1 cellular context compared by ENCODE assay signal in the genomic region with DNA sequence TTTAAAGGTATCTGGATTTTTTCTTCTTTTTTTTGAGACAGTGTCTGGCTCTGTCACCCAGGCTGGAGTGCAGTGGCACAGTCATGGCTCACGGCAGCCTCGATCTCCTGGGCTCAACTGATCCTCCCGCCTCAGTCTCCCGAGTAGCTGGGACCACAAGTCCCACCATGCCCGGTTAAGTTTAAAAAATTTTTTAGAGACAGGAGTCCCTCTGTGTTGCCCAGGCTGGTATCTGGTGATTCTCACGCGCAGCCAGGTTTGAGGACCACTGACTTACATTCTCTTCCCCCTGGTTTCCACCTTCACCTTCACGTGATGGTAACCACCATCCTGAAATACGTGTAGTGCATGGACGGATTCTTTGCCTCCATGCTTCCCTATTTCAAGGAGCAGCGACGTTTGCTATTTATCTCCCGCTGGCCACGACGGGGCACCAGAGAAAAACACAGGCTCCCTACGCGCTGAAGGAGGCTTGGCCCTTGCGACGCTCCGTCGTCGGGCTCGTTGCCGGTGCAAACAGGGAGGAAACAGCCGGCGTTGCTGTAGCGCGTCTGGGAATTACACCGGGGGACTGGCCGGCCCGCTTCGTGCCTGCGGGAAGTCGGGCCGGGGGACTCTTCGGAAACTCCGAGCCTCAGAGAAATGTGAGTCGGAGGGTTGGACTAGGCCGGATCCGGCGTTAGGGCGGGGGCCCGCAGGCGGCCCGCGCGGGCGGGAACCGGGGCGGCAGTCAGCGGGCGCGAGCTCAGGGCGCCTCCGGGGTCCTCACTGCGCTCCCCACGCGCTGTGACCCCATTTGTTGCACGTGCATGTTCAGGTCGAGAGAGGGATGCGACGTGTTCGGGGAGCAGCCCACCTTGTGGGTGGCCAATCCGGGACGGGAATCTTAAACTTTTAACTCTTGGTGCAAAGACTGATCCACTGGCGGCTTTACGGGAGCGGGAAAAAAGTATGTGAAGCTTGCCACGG.
TF ChIP-seq lines count a peak whose summit lies in the region.

A gene with protein sequence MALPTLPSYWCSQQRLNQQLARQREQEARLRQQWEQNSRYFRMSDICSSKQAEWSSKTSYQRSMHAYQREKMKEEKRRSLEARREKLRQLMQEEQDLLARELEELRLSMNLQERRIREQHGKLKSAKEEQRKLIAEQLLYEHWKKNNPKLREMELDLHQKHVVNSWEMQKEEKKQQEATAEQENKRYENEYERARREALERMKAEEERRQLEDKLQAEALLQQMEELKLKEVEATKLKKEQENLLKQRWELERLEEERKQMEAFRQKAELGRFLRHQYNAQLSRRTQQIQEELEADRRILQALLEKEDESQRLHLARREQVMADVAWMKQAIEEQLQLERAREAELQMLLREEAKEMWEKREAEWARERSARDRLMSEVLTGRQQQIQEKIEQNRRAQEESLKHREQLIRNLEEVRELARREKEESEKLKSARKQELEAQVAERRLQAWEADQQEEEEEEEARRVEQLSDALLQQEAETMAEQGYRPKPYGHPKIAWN (plus strand): TSS at position 492 of the 969 bp plus-strand sequence. CDS start 2,753 bp downstream, outside the sequence.

TF ChIP-seq in WTC11, 78 proteins besides CTCF, POLR2A, EP300 and RAD21 (continued from another document and continues in another):
- TF ChIP-seq, protein P1, sequence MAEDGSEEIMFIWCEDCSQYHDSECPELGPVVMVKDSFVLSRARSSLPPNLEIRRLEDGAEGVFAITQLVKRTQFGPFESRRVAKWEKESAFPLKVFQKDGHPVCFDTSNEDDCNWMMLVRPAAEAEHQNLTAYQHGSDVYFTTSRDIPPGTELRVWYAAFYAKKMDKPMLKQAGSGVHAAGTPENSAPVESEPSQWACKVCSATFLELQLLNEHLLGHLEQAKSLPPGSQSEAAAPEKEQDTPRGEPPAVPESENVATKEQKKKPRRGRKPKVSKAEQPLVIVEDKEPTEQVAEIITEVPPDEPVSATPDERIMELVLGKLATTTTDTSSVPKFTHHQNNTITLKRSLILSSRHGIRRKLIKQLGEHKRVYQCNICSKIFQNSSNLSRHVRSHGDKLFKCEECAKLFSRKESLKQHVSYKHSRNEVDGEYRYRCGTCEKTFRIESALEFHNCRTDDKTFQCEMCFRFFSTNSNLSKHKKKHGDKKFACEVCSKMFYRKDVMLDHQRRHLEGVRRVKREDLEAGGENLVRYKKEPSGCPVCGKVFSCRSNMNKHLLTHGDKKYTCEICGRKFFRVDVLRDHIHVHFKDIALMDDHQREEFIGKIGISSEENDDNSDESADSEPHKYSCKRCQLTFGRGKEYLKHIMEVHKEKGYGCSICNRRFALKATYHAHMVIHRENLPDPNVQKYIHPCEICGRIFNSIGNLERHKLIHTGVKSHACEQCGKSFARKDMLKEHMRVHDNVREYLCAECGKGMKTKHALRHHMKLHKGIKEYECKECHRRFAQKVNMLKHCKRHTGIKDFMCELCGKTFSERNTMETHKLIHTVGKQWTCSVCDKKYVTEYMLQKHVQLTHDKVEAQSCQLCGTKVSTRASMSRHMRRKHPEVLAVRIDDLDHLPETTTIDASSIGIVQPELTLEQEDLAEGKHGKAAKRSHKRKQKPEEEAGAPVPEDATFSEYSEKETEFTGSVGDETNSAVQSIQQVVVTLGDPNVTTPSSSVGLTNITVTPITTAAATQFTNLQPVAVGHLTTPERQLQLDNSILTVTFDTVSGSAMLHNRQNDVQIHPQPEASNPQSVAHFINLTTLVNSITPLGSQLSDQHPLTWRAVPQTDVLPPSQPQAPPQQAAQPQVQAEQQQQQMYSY (CRISPR knock-in tag; IDR thresholded peaks at IDR 0.05) = no peak
- TF ChIP-seq NR2C2 (CRISPR knock-in tag; IDR thresholded peaks at IDR 0.05) (no peak), ETV6 (CRISPR knock-in tag; IDR thresholded peaks at IDR 0.05) (peak; percentile 62; the same call in 1 of the 2 replicates), ATF1 (CRISPR knock-in tag; IDR thresholded peaks at IDR 0.05) (0 out of 2 replicates have a peak, but pooled peaks have one; percentile 25), GRHL2 (CRISPR knock-in tag; IDR thresholded peaks at IDR 0.05; ENCODE audit: insufficient replicate concordance, severe bottlenecking) (no peak), NFE2L1 (CRISPR knock-in tag; IDR thresholded peaks at IDR 0.05) (no peak), RORB (CRISPR knock-in tag; IDR thresholded peaks at IDR 0.05) (no peak), MXD4 (CRISPR knock-in tag; IDR thresholded peaks at IDR 0.05; ENCODE audit: borderline replicate concordance) (no peak), ESRRA (CRISPR knock-in tag; IDR thresholded peaks at IDR 0.05; ENCODE audit: borderline replicate concordance) (no peak), CREB1 (CRISPR knock-in tag; IDR thresholded peaks at IDR 0.05) (no peak), TP53 (CRISPR knock-in tag; IDR thresholded peaks at IDR 0.05) (no peak), HMGA2 (CRISPR knock-in tag; IDR thresholded peaks at IDR 0.05) (no peak), ZNF232 (CRISPR knock-in tag; IDR thresholded peaks at IDR 0.05) (0 out of 2 replicates have a peak, but pooled peaks have one; percentile 68), ZNF121 (CRISPR knock-in tag; IDR thresholded peaks at IDR 0.05) (peak; percentile 85), KAT7 (CRISPR knock-in tag; IDR thresholded peaks at IDR 0.05; ENCODE audit: borderline replicate concordance) (no peak), SP1 (CRISPR knock-in tag; conservative IDR thresholded peaks at IDR 0.05) (peak; percentile 41; the same call in 1 of the 2 replicates), GABPB1 (CRISPR knock-in tag; IDR thresholded peaks at IDR 0.05) (peak; percentile 22; the same call in 1 of the 2 replicates), JAZF1 (CRISPR knock-in tag; IDR thresholded peaks at IDR 0.05) (no peak), FOXK1 (CRISPR knock-in tag; IDR thresholded peaks at IDR 0.05) (peak; percentile 84), TEAD4 (CRISPR knock-in tag; IDR thresholded peaks at IDR 0.05) (no peak), TCF7 (CRISPR knock-in tag; IDR thresholded peaks at IDR 0.05; ENCODE audit: low read depth) (no peak), CREM (CRISPR knock-in tag; IDR thresholded peaks at IDR 0.05) (no peak; the same call in 1 of the 2 replicates), NFATC4 (CRISPR knock-in tag; IDR thresholded peaks at IDR 0.05) (no peak)
- TF ChIP-seq, protein P2, sequence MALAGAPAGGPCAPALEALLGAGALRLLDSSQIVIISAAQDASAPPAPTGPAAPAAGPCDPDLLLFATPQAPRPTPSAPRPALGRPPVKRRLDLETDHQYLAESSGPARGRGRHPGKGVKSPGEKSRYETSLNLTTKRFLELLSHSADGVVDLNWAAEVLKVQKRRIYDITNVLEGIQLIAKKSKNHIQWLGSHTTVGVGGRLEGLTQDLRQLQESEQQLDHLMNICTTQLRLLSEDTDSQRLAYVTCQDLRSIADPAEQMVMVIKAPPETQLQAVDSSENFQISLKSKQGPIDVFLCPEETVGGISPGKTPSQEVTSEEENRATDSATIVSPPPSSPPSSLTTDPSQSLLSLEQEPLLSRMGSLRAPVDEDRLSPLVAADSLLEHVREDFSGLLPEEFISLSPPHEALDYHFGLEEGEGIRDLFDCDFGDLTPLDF (CRISPR knock-in tag; IDR thresholded peaks at IDR 0.05) = no peak
- TF ChIP-seq, protein P3, sequence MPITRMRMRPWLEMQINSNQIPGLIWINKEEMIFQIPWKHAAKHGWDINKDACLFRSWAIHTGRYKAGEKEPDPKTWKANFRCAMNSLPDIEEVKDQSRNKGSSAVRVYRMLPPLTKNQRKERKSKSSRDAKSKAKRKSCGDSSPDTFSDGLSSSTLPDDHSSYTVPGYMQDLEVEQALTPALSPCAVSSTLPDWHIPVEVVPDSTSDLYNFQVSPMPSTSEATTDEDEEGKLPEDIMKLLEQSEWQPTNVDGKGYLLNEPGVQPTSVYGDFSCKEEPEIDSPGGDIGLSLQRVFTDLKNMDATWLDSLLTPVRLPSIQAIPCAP (CRISPR knock-in tag; IDR thresholded peaks at IDR 0.05) = no peak
- TF ChIP-seq, protein P4, sequence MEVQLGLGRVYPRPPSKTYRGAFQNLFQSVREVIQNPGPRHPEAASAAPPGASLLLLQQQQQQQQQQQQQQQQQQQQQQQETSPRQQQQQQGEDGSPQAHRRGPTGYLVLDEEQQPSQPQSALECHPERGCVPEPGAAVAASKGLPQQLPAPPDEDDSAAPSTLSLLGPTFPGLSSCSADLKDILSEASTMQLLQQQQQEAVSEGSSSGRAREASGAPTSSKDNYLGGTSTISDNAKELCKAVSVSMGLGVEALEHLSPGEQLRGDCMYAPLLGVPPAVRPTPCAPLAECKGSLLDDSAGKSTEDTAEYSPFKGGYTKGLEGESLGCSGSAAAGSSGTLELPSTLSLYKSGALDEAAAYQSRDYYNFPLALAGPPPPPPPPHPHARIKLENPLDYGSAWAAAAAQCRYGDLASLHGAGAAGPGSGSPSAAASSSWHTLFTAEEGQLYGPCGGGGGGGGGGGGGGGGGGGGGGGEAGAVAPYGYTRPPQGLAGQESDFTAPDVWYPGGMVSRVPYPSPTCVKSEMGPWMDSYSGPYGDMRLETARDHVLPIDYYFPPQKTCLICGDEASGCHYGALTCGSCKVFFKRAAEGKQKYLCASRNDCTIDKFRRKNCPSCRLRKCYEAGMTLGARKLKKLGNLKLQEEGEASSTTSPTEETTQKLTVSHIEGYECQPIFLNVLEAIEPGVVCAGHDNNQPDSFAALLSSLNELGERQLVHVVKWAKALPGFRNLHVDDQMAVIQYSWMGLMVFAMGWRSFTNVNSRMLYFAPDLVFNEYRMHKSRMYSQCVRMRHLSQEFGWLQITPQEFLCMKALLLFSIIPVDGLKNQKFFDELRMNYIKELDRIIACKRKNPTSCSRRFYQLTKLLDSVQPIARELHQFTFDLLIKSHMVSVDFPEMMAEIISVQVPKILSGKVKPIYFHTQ (CRISPR knock-in tag; IDR thresholded peaks at IDR 0.05) = no peak
- TF ChIP-seq, protein P5, sequence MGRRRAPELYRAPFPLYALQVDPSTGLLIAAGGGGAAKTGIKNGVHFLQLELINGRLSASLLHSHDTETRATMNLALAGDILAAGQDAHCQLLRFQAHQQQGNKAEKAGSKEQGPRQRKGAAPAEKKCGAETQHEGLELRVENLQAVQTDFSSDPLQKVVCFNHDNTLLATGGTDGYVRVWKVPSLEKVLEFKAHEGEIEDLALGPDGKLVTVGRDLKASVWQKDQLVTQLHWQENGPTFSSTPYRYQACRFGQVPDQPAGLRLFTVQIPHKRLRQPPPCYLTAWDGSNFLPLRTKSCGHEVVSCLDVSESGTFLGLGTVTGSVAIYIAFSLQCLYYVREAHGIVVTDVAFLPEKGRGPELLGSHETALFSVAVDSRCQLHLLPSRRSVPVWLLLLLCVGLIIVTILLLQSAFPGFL (CRISPR knock-in tag; IDR thresholded peaks at IDR 0.05; ENCODE audit: borderline replicate concordance) = 0 out of 2 replicates have a peak, but pooled peaks have one; percentile 54
- TF ChIP-seq, protein P6, sequence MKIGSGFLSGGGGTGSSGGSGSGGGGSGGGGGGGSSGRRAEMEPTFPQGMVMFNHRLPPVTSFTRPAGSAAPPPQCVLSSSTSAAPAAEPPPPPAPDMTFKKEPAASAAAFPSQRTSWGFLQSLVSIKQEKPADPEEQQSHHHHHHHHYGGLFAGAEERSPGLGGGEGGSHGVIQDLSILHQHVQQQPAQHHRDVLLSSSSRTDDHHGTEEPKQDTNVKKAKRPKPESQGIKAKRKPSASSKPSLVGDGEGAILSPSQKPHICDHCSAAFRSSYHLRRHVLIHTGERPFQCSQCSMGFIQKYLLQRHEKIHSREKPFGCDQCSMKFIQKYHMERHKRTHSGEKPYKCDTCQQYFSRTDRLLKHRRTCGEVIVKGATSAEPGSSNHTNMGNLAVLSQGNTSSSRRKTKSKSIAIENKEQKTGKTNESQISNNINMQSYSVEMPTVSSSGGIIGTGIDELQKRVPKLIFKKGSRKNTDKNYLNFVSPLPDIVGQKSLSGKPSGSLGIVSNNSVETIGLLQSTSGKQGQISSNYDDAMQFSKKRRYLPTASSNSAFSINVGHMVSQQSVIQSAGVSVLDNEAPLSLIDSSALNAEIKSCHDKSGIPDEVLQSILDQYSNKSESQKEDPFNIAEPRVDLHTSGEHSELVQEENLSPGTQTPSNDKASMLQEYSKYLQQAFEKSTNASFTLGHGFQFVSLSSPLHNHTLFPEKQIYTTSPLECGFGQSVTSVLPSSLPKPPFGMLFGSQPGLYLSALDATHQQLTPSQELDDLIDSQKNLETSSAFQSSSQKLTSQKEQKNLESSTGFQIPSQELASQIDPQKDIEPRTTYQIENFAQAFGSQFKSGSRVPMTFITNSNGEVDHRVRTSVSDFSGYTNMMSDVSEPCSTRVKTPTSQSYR (CRISPR knock-in tag; IDR thresholded peaks at IDR 0.05) = no peak
- TF ChIP-seq, protein P7, sequence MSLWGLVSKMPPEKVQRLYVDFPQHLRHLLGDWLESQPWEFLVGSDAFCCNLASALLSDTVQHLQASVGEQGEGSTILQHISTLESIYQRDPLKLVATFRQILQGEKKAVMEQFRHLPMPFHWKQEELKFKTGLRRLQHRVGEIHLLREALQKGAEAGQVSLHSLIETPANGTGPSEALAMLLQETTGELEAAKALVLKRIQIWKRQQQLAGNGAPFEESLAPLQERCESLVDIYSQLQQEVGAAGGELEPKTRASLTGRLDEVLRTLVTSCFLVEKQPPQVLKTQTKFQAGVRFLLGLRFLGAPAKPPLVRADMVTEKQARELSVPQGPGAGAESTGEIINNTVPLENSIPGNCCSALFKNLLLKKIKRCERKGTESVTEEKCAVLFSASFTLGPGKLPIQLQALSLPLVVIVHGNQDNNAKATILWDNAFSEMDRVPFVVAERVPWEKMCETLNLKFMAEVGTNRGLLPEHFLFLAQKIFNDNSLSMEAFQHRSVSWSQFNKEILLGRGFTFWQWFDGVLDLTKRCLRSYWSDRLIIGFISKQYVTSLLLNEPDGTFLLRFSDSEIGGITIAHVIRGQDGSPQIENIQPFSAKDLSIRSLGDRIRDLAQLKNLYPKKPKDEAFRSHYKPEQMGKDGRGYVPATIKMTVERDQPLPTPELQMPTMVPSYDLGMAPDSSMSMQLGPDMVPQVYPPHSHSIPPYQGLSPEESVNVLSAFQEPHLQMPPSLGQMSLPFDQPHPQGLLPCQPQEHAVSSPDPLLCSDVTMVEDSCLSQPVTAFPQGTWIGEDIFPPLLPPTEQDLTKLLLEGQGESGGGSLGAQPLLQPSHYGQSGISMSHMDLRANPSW (CRISPR knock-in tag; conservative IDR thresholded peaks at IDR 0.05; ENCODE audit: low read depth) = no peak
- TF ChIP-seq, protein P8, sequence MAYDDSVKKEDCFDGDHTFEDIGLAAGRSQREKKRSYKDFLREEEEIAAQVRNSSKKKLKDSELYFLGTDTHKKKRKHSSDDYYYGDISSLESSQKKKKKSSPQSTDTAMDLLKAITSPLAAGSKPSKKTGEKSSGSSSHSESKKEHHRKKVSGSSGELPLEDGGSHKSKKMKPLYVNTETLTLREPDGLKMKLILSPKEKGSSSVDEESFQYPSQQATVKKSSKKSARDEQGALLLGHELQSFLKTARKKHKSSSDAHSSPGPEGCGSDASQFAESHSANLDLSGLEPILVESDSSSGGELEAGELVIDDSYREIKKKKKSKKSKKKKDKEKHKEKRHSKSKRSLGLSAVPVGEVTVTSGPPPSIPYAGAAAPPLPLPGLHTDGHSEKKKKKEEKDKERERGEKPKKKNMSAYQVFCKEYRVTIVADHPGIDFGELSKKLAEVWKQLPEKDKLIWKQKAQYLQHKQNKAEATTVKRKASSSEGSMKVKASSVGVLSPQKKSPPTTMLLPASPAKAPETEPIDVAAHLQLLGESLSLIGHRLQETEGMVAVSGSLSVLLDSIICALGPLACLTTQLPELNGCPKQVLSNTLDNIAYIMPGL (CRISPR knock-in tag; IDR thresholded peaks at IDR 0.05) = no peak
